ENCODE assay signal across 1 cellular context in genomic region chr5:73729329-73729728, GRCh38.
TF ChIP-seq lines count a peak whose summit lies in the region.

No MANE protein-coding gene starts in this region.

TF ChIP-seq in HepG2, 621 proteins besides CTCF, POLR2A, EP300 and RAD21 (continued from another document and continues in another):
- 0 out of 2 replicates have a peak, but pooled peaks have one; percentile 23 for TF ChIP-seq ONECUT2 (CRISPR knock-in tag; IDR thresholded peaks at IDR 0.05)
- peak; percentile 90 for TF ChIP-seq TBX2 (CRISPR knock-in tag; IDR thresholded peaks at IDR 0.05; ENCODE audit: borderline replicate concordance)
- TF ChIP-seq ZNF740 (CRISPR knock-in tag; IDR thresholded peaks at IDR 0.05): no peak
- TF ChIP-seq TAF15 (IDR thresholded peaks at IDR 0.05; ENCODE audit: low read depth, low read length, poor library complexity, severe bottlenecking): no peak
- TF ChIP-seq ZNF547 (CRISPR knock-in tag; IDR thresholded peaks at IDR 0.05): no peak
- no peak for TF ChIP-seq MAFG (CRISPR knock-in tag; IDR thresholded peaks at IDR 0.05)
- TF ChIP-seq EED (CRISPR knock-in tag; IDR thresholded peaks at IDR 0.05): no peak
- no peak for TF ChIP-seq ZNF639 (CRISPR knock-in tag; conservative IDR thresholded peaks at IDR 0.05)
- TF ChIP-seq SKIL (CRISPR knock-in tag; IDR thresholded peaks at IDR 0.05; ENCODE audit: borderline replicate concordance): no peak
- TF ChIP-seq HHEX (CRISPR knock-in tag; IDR thresholded peaks at IDR 0.05): peak; percentile 58; the same call in 1 of the 2 replicates
- no peak for TF ChIP-seq ZBTB33 (CRISPR knock-in tag; IDR thresholded peaks at IDR 0.05)
- peak; percentile 87 for TF ChIP-seq SOX13 (IDR thresholded peaks at IDR 0.05)
- TF ChIP-seq SOX13 (CRISPR knock-in tag; conservative IDR thresholded peaks at IDR 0.05 in 1 of 2, IDR thresholded peaks at IDR 0.05 in 1 of 2): peak in 1 of 2 experiments; percentile 98; a peak in 2 of 4 replicates
- no peak for TF ChIP-seq FIP1L1 (IDR thresholded peaks at IDR 0.05; ENCODE audit: borderline replicate concordance, insufficient read depth, low read depth, low read length)
- no peak for TF ChIP-seq ZNF30 (CRISPR knock-in tag; IDR thresholded peaks at IDR 0.05)
- TF ChIP-seq ADNP (CRISPR knock-in tag; IDR thresholded peaks at IDR 0.05): no peak
- peak; percentile 25; the same call in 1 of the 2 replicates for TF ChIP-seq ZNF710 (CRISPR knock-in tag; IDR thresholded peaks at IDR 0.05; ENCODE audit: borderline replicate concordance)
- peak; percentile 98 for TF ChIP-seq FOXA3 (CRISPR knock-in tag; IDR thresholded peaks at IDR 0.05)
- TF ChIP-seq TAF1 (CRISPR knock-in tag; IDR thresholded peaks at IDR 0.05): no peak
- TF ChIP-seq BCL6 (CRISPR knock-in tag; IDR thresholded peaks at IDR 0.05): peak; percentile 87
- TF ChIP-seq RORA (CRISPR knock-in tag; IDR thresholded peaks at IDR 0.05): no peak
- TF ChIP-seq TERF1 (CRISPR knock-in tag; IDR thresholded peaks at IDR 0.05): no peak
- no peak for TF ChIP-seq TCF12 (IDR thresholded peaks at IDR 0.05)
- no peak for TF ChIP-seq TCF12 (CRISPR knock-in tag; IDR thresholded peaks at IDR 0.05)
- no peak for TF ChIP-seq CHD4 (IDR thresholded peaks at IDR 0.05; ENCODE audit: borderline replicate concordance, low read length)
- no peak for TF ChIP-seq ZNF235 (CRISPR knock-in tag; IDR thresholded peaks at IDR 0.05; ENCODE audit: borderline replicate concordance)
- TF ChIP-seq PRDM15 (CRISPR knock-in tag; IDR thresholded peaks at IDR 0.05): no peak
- peak; percentile 70; the same call in 1 of the 2 replicates for TF ChIP-seq STAT6 (CRISPR knock-in tag; IDR thresholded peaks at IDR 0.05; ENCODE audit: borderline replicate concordance)
- TF ChIP-seq ESRRA (CRISPR knock-in tag; IDR thresholded peaks at IDR 0.05; ENCODE audit: low read depth): no peak
- no peak for TF ChIP-seq FLYWCH1 (CRISPR knock-in tag; IDR thresholded peaks at IDR 0.05)
- peak; percentile 49; the same call in 1 of the 2 replicates for TF ChIP-seq GFI1 (CRISPR knock-in tag; IDR thresholded peaks at IDR 0.05; ENCODE audit: borderline replicate concordance)
- TF ChIP-seq ZNF33A (CRISPR knock-in tag; IDR thresholded peaks at IDR 0.05; ENCODE audit: borderline replicate concordance): no peak
- TF ChIP-seq ZSCAN5A (CRISPR knock-in tag; IDR thresholded peaks at IDR 0.05; ENCODE audit: borderline replicate concordance): no peak
- peak; percentile 50; the same call in 1 of the 2 replicates for TF ChIP-seq NKX3-1 (CRISPR knock-in tag; IDR thresholded peaks at IDR 0.05)
- no peak for TF ChIP-seq ZNF746 (CRISPR knock-in tag; IDR thresholded peaks at IDR 0.05)
- peak; percentile 48; the same call in 1 of the 2 replicates for TF ChIP-seq FOXK1 (CRISPR knock-in tag; IDR thresholded peaks at IDR 0.05; ENCODE audit: borderline replicate concordance, low read depth)
- TF ChIP-seq ZNF83 (CRISPR knock-in tag; IDR thresholded peaks at IDR 0.05; ENCODE audit: borderline replicate concordance): no peak
- TF ChIP-seq DNMT3B (CRISPR knock-in tag; conservative IDR thresholded peaks at IDR 0.05): no peak
- peak; percentile 96 for TF ChIP-seq ARID5B (CRISPR knock-in tag; IDR thresholded peaks at IDR 0.05)
